17 cellular contexts compared by ENCODE assay signal in the genomic region with DNA sequence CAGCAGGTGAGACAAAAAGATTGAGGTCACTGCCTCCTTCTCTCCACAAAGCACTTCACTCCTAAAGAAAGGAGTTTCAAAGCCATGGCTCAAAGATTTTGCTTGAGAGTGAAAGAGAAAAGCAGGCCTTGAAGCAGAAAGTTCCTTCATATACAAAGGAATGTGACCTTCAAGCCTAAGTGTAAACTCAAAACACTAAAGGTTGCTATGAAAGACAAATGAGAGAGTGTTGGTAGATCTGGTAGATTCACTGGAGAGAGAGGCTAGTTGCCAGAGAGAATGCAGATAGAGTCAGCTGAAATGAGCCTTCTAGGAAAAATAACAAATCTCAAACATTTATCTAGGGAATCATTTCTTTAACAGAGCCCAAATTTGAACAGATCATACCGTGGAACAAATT.
A peak's percentile ranks its signal among the peaks of the same experiment; 100 is the strongest.
DNase-seq lines count a peak whose midpoint lies in the region; ATAC-seq and TF ChIP-seq lines count a peak whose summit lies in the region.
"Had no signal": no experiment of that assay in that cellular context is flagged by ENCODE, and none has a peak within 500 bp of the region (broad histone marks: within the 10 kb centered on the region; RNA-seq: fewer than 3 reads in every experiment).

No MANE protein-coding gene starts in this region.

- peaks cover 28% of the 10 kb centered on the region for H3K4me1 Mint-ChIP-seq in endodermal cell
- H3K4me1 Mint-ChIP-seq: CD14-positive monocyte had no signal

- no peak overlapping the region for H3K4me3 ChIP-seq in HUES6 (ENCODE audit: low read depth, low read length)
- no peak overlapping the region for H3K4me3 ChIP-seq in endodermal cell (ENCODE audit: low read length)
- H3K4me3 ChIP-seq in Karpas-422 (ENCODE audit: low read length), result no peak overlapping the region
- H3K4me3 ChIP-seq: A549, K562 had no signal

- H3K27ac ChIP-seq in HUES6 (ENCODE audit: low read depth, low read length) (peak overlapping the region; percentile 55; the same call in 1 of the 2 replicates), endodermal cell (ENCODE audit: low read depth, low read length) (no peak overlapping the region), Karpas-422 (ENCODE audit: low read length) (no peak overlapping the region)
- H3K27ac ChIP-seq: A549 had no signal

- TF ChIP-seq CTCF in endodermal cell (conservative IDR thresholded peaks at IDR 0.05), result no peak

- DNase-seq in endodermal cell, result no peak
- DNase-seq in iPS-NIHi11 (ENCODE audit: low spot score), result peak; percentile 11
- DNase-seq in Karpas-422, result no peak
- DNase-seq in AG20443 (ENCODE audit: low spot score), result no peak
- no peak for DNase-seq in NCI-H2171 treated with DMSO at 0.1 percent for 48 hours (lab: John Stamatoyannopoulos, UW)
- DNase-seq: CD8-positive, alpha-beta T cell; COR-L47; DMS153; DMS79 treated with DMSO at 0.1 percent for 48 hours; EL; GDM1; H7 had no signal

- no peaks in the 10 kb centered on the region for H3K9me2 ChIP-seq in Karpas-422 (replicated peaks; ENCODE audit: insufficient read depth, low read length)

- no peak overlapping the region for H3K4me2 ChIP-seq in Karpas-422 (ENCODE audit: low read depth, low read length, poor library complexity, severe bottlenecking)
- H3K4me2 ChIP-seq: A549 had no signal

- no peaks in the 10 kb centered on the region for H3K9me3 Mint-ChIP-seq in endodermal cell

- H3K27me3 ChIP-seq in HUES6 (ENCODE audit: control insufficient read depth, insufficient read depth, low read length), result no peaks in the 10 kb centered on the region
- no peaks in the 10 kb centered on the region for H3K27me3 ChIP-seq in endodermal cell (ENCODE audit: control insufficient read depth, insufficient read depth, low read length, poor library complexity, severe bottlenecking)
- H3K27me3 ChIP-seq in Karpas-422 (ENCODE audit: low read length), result no peaks in the 10 kb centered on the region

- H3K9me3 ChIP-seq in HUES6 (ENCODE audit: control insufficient read depth, insufficient read depth, low read depth, low read length) (no peaks in the 10 kb centered on the region), endodermal cell (ENCODE audit: control insufficient read depth, low read length) (no peaks in the 10 kb centered on the region), Karpas-422 (ENCODE audit: low read length) (peaks cover 30% of the 10 kb centered on the region)
- H3K9me3 ChIP-seq: A549 had no signal

- WGBS in endodermal cell (ENCODE audit: insufficient coverage in 1 of 2, insufficient read length in 1 of 2), 2 experiments, result 94% methylated on average over 1 of the region's 1 CpG; no CpG with 5 or more reads in 1 of the 2 experiments

- H3K4me3 Mint-ChIP-seq in endodermal cell, result no peak overlapping the region
- H3K4me3 Mint-ChIP-seq: CD14-positive monocyte; CD8-positive, alpha-beta T cell had no signal

- no peaks in the 10 kb centered on the region for H3K27me3 Mint-ChIP-seq in endodermal cell (ENCODE audit: insufficient read depth)

- H3K79me2 ChIP-seq in Karpas-422 (ENCODE audit: low read length), result no peaks in the 10 kb centered on the region

- H3K9ac ChIP-seq in HUES6 (ENCODE audit: low read length) (no peak overlapping the region), endodermal cell (ENCODE audit: extremely low read depth, low read length, poor library complexity, severe bottlenecking) (no peak overlapping the region), Karpas-422 (ENCODE audit: low read length) (no peak overlapping the region)

- H3K36me3 Mint-ChIP-seq in endodermal cell (ENCODE audit: low read depth), result no peaks in the 10 kb centered on the region
- H3K36me3 Mint-ChIP-seq: CD14-positive monocyte; CD8-positive, alpha-beta T cell had no signal

- no peaks in the 10 kb centered on the region for H3K36me3 ChIP-seq in HUES6 (ENCODE audit: control insufficient read depth, insufficient read depth, low read length)
- no peaks in the 10 kb centered on the region for H3K36me3 ChIP-seq in endodermal cell (ENCODE audit: control insufficient read depth, insufficient read depth, low read length)
- H3K36me3 ChIP-seq in Karpas-422 (ENCODE audit: insufficient read depth, low read length), result no peaks in the 10 kb centered on the region

- no peaks in the 10 kb centered on the region for H4K20me1 ChIP-seq in Karpas-422 (ENCODE audit: insufficient read depth, low read depth, low read length)

- H3K27ac Mint-ChIP-seq in endodermal cell, result peak overlapping the region; percentile 8
- H3K27ac Mint-ChIP-seq: CD14-positive monocyte; CD8-positive, alpha-beta T cell had no signal

- H3K4me1 ChIP-seq in HUES6 (ENCODE audit: control insufficient read depth, insufficient read depth, low read length) (peaks cover 12% of the 10 kb centered on the region), endodermal cell (ENCODE audit: control insufficient read depth, insufficient read depth, low read length) (peaks cover 2% of the 10 kb centered on the region), Karpas-422 (ENCODE audit: low read length) (no peaks in the 10 kb centered on the region)
- H3K4me1 ChIP-seq: A549 had no signal

- no peak for ATAC-seq in GM21529 (IDR thresholded peaks at IDR 0.05; ENCODE audit: unreplicated experiment)
- ATAC-seq: A549; CD8-positive, alpha-beta T cell; K562 had no signal

- H2AFZ ChIP-seq in Karpas-422 (ENCODE audit: low read length), result no peak overlapping the region
